8 cellular contexts compared by ENCODE assay signal in the genomic region with DNA sequence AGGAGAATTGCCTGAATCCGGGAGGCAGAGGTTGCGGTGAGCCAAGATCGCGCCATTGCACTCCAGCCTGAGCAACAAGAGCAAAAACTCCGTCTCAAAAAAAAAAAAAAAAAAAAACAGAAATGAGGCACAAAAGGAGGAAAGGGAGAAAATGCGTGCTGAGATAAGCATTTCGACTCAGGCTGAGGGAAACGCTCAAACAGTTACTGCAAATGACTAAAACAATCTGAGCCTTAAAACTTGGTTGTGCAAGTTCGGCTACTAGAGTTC. TPM values are rescaled to one million over a fixed set of nuclear protein-coding genes. Genes with fewer than 3 reads are reported as not detected.
DNase-seq lines count a peak whose midpoint lies in the region; ATAC-seq and TF ChIP-seq lines count a peak whose summit lies in the region.
"Not testable (repeated sequence)": the region's sequence is repeated elsewhere in the genome, so short reads cannot be mapped to it uniquely, and the experiment has no call there.

No MANE protein-coding gene starts in this region.

- H3K4me1 Mint-ChIP-seq in activated naive CD4-positive, alpha-beta T cell treated with anti-CD3 and anti-CD28 coated beads, Interleukin-2, amount 10 ng/mL, durations not matched to agents 7 days and 5 days: peaks cover 44% of the 10 kb centered on the region
- H3K4me1 Mint-ChIP-seq in immature natural killer cell: peaks cover 44 to 48% of the 10 kb centered on the region in 2 donors

- H3K27ac ChIP-seq in DND-41 (ENCODE audit: low read length): peak overlapping the region; percentile 88
- H3K27ac ChIP-seq in RWPE1: peak overlapping the region; percentile 98
- peak overlapping the region; percentile 96 for H3K27ac ChIP-seq in neutrophil
- peak overlapping the region; percentile 98 to 100 (median 99) for H3K27ac ChIP-seq in thyroid gland

- peak overlapping the region; percentile 81 for H3K4me3 Mint-ChIP-seq in activated naive CD4-positive, alpha-beta T cell treated with anti-CD3 and anti-CD28 coated beads, Interleukin-2, amount 10 ng/mL, durations not matched to agents 7 days and 5 days
- peak overlapping the region; percentile 86 to 97 (median 93) for H3K4me3 Mint-ChIP-seq in immature natural killer cell

- H3K27ac Mint-ChIP-seq in activated naive CD4-positive, alpha-beta T cell treated with anti-CD3 and anti-CD28 coated beads, Interleukin-2, amount 10 ng/mL, durations not matched to agents 7 days and 5 days: peak overlapping the region; percentile 97
- peak overlapping the region; percentile 89 to 98 (median 97) for H3K27ac Mint-ChIP-seq in immature natural killer cell

- peaks cover 45% of the 10 kb centered on the region for H4K20me1 ChIP-seq in DND-41 (ENCODE audit: insufficient read depth, low read length)

- TF ChIP-seq CTCF in DND-41 (IDR thresholded peaks at IDR 0.05; ENCODE audit: borderline replicate concordance, extremely low read depth, low read length, poor library complexity, severe bottlenecking); RWPE1 (conservative IDR thresholded peaks at IDR 0.05; ENCODE audit: low read depth); neutrophil (IDR thresholded peaks at IDR 0.05); thyroid gland (IDR thresholded peaks at IDR 0.05): not testable (repeated sequence)

- not testable (repeated sequence) for H3K9me3 Mint-ChIP-seq in activated naive CD4-positive, alpha-beta T cell treated with anti-CD3 and anti-CD28 coated beads, Interleukin-2, amount 10 ng/mL, durations not matched to agents 7 days and 5 days; immature natural killer cell

- not testable (repeated sequence) for TF ChIP-seq POLR2A in thyroid gland (IDR thresholded peaks at IDR 0.05)

- H3K9ac ChIP-seq in DND-41 (ENCODE audit: low read depth, low read length): peak overlapping the region; percentile 90
- H3K9ac ChIP-seq in endocrine pancreas (ENCODE audit: control insufficient read depth, insufficient read depth, low read length): peak overlapping the region; percentile 70

- H3K9me3 ChIP-seq in DND-41 (ENCODE audit: insufficient read depth, low read length, severe bottlenecking); endocrine pancreas (ENCODE audit: control insufficient read depth, low read length); neutrophil; thyroid gland: not testable (repeated sequence)

- 0% methylated on average over 9 of the region's 9 CpGs for WGBS in thyroid gland, 2 donors

- POLR2A ChIA-PET in RWPE1 (lab: Yijun Ruan, JAX; ENCODE audit: low non-redundant PET): interaction anchor here (0.7 kb wide), 1 partner anchor 83 kb away, joined by 6 read pairs; no protein-coding TSS in a partner anchor

- ATAC-seq in DND-41 (ENCODE audit: insufficient read depth, low read depth): not testable (repeated sequence)
- peak; percentile 1 for ATAC-seq in HG03060 (IDR thresholded peaks at IDR 0.05; ENCODE audit: low read depth, unreplicated experiment)

- H2AFZ ChIP-seq in DND-41 (ENCODE audit: low read depth, low read length): not testable (repeated sequence)

- peaks cover 13% of the 10 kb centered on the region for H3K36me3 ChIP-seq in DND-41 (ENCODE audit: insufficient read depth, low read length)
- H3K36me3 ChIP-seq in endocrine pancreas (ENCODE audit: control insufficient read depth, insufficient read depth, low read length); neutrophil; thyroid gland: not testable (repeated sequence)

- peak overlapping the region; percentile 35 to 75; a peak in 3 of 4 replicates for H3K4me3 ChIP-seq in DND-41 (ENCODE audit: low read depth in 1 of 2, low read length in 2 of 2)
- peak overlapping the region; percentile 79 for H3K4me3 ChIP-seq in endocrine pancreas (ENCODE audit: control insufficient read depth, insufficient read depth, low read length)
- peak overlapping the region; percentile 76 to 93 for H3K4me3 ChIP-seq in neutrophil (ENCODE audit: low read depth in 1 of 2, low read length in 1 of 2)
- H3K4me3 ChIP-seq in thyroid gland (replicated peaks in 1 of 3): peak overlapping the region in 2 of 3 donors; percentile 53 to 95

- intact Hi-C loops in thyroid gland (cut with DNase I): not testable (repeated sequence)

- H3K36me3 Mint-ChIP-seq in activated naive CD4-positive, alpha-beta T cell treated with anti-CD3 and anti-CD28 coated beads, Interleukin-2, amount 10 ng/mL, durations not matched to agents 7 days and 5 days: peaks cover 19% of the 10 kb centered on the region
- not testable (repeated sequence) for H3K36me3 Mint-ChIP-seq in immature natural killer cell

- not testable (repeated sequence) for DNase-seq in DND-41; RWPE1 (ENCODE audit: low spot score); activated naive CD4-positive, alpha-beta T cell treated with anti-CD3 and anti-CD28 coated beads, Interleukin-2, amount 10 ng/mL, durations not matched to agents 7 days and 5 days; immature natural killer cell; thyroid gland

- CTCF ChIA-PET in RWPE1 (lab: Yijun Ruan, JAX); activated naive CD4-positive, alpha-beta T cell treated with anti-CD3 and anti-CD28 coated beads, Interleukin-2, amount 10 ng/mL, durations not matched to agents 7 days and 5 days (lab: Charles Lee): not testable (repeated sequence)

- not testable (repeated sequence) for H3K27me3 Mint-ChIP-seq in activated naive CD4-positive, alpha-beta T cell treated with anti-CD3 and anti-CD28 coated beads, Interleukin-2, amount 10 ng/mL, durations not matched to agents 7 days and 5 days
- H3K27me3 Mint-ChIP-seq in immature natural killer cell (ENCODE audit: low read depth in 3 of 3): peaks cover 11 to 27% (median 21%) of the 10 kb centered on the region in 3 donors

- peaks cover 47% of the 10 kb centered on the region for H3K4me1 ChIP-seq in DND-41 (ENCODE audit: insufficient read depth, low read length)
- not testable (repeated sequence) for H3K4me1 ChIP-seq in endocrine pancreas (ENCODE audit: control insufficient read depth, insufficient read depth, low read length)
- H3K4me1 ChIP-seq in neutrophil (ENCODE audit: control insufficient read depth in 1 of 2, insufficient read depth in 1 of 2, low read depth in 1 of 2, low read length in 1 of 2): peaks cover 20 to 25% of the 10 kb centered on the region in 2 experiments
- peaks cover 40 to 48% of the 10 kb centered on the region in 2 donors for H3K4me1 ChIP-seq in thyroid gland

- H3K4me2 ChIP-seq in DND-41 (ENCODE audit: insufficient read depth, low read length): peak overlapping the region; percentile 83

- not testable (repeated sequence) for H3K27me3 ChIP-seq in DND-41 (ENCODE audit: insufficient read depth, low read length, poor library complexity); endocrine pancreas (ENCODE audit: control insufficient read depth, insufficient read depth, low read length); neutrophil; thyroid gland

- H3K79me2 ChIP-seq in DND-41 (ENCODE audit: insufficient read depth, low read length): peaks cover 67% of the 10 kb centered on the region

RNA-seq across cellular contexts. Expression of a gene that starts 0.8 kb away (rescaled TPM):
- polyA plus RNA-seq in immature natural killer cell: 10 to 100 TPM in 2 of 3 donors, 1 to 10 TPM in 1; 8.8 to 37.1 (median 27.5) TPM
- 10 to 100 TPM; 36.9 to 52.0 (median 43.8) TPM for total RNA-seq in thyroid gland
